Comparison of ENCODE assay signal across 28 cellular contexts in the genomic region with DNA sequence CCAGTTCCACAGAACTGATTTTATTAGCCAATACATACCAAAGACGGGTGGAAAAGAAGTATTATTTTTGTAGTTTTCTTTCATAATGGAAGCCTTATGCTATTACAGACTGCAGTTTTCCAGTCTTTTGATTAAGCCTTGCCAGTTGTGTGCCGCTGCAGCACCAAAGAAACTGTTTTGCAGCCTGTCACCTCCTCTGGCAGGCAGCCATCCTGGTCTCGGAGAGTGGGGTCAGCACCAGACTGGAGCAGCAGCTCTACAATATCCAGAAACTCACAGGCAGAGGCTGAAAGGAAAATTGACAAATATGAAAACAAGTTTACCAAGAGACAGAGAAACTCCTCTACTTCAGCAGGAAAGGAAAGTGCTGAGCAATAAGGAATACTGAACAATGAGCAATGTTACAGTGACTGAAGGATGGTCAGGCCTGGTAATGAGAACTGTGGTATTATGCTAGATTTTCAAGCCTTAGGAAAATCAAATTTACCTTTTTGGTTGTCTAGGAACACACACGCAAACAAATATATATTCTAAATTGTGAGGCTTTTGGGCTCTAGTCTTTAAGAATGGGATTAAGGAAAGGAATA. TPM values are rescaled to one million over a fixed set of nuclear protein-coding genes. Genes with fewer than 3 reads are reported as not detected.
A peak's percentile ranks its signal among the peaks of the same experiment; 100 is the strongest.
DNase-seq lines count a peak whose midpoint lies in the region; ATAC-seq and TF ChIP-seq lines count a peak whose summit lies in the region.
"Had no signal": no experiment of that assay in that cellular context is flagged by ENCODE, and none has a peak within 500 bp of the region (broad histone marks: within the 10 kb centered on the region; RNA-seq: fewer than 3 reads in every experiment).

No MANE protein-coding gene starts in this region.

- peaks cover 6% of the 10 kb centered on the region; the same call in 1 of the 2 replicates for H4K20me1 ChIP-seq in IMR-90 (ENCODE audit: insufficient read depth, low read length)

- peak overlapping the region in 1 of 4 donors; percentile 6 for H3K4me3 Mint-ChIP-seq in CD4-positive, CD25-positive, alpha-beta regulatory T cell
- no peak overlapping the region for H3K4me3 Mint-ChIP-seq in T-helper 17 cell
- H3K4me3 Mint-ChIP-seq in naive thymus-derived CD8-positive, alpha-beta T cell: no peak overlapping the region
- H3K4me3 Mint-ChIP-seq: activated B cell treated with CpG ODN at 0.5 μM for 24 hours; activated CD8-positive, alpha-beta memory T cell treated with anti-CD3 and anti-CD28 coated beads, Interleukin-2, amount 10 ng/mL, durations not matched to agents 7 days and 5 days; HFFc6; neural crest cell had no signal

- H2AFZ ChIP-seq in IMR-90 (replicated peaks; ENCODE audit: low read length, poor library complexity): no peak overlapping the region

- in situ Hi-C loops in IMR-90 (cut with MboI; ENCODE audit: low sequenced_read_pairs): no loop called here

- no peak overlapping the region for H4K8ac ChIP-seq in IMR-90 (ENCODE audit: low read depth in 2 of 2, low read length in 2 of 2)

- H2AK9ac ChIP-seq in IMR-90 (replicated peaks; ENCODE audit: low read depth, low read length, poor library complexity): no peak overlapping the region

- no peak overlapping the region for H3K9ac ChIP-seq in IMR-90 (ENCODE audit: low read depth, low read length)

- peaks cover 16% of the 10 kb centered on the region for H3K4me1 ChIP-seq in CD4-positive, CD25-positive, alpha-beta regulatory T cell (ENCODE audit: control insufficient read depth, insufficient read depth, low read length, poor library complexity, severe bottlenecking)
- H3K4me1 ChIP-seq in IMR-90 (ENCODE audit: control insufficient read depth, insufficient read depth, low read length): no peaks in the 10 kb centered on the region; the same call in 1 of the 2 replicates
- H3K4me1 ChIP-seq: foreskin keratinocyte had no signal

- no peak overlapping the region for H2AK5ac ChIP-seq in IMR-90 (ENCODE audit: low read depth, low read length)

- H3K36me3 Mint-ChIP-seq in CD4-positive, CD25-positive, alpha-beta regulatory T cell: peaks cover 31% of the 10 kb centered on the region
- H3K36me3 Mint-ChIP-seq in T-helper 17 cell (ENCODE audit: low read depth): peaks cover 10% of the 10 kb centered on the region
- peaks cover 4 to 49% (median 38%) of the 10 kb centered on the region in 3 donors for H3K36me3 Mint-ChIP-seq in naive thymus-derived CD8-positive, alpha-beta T cell

- H3K27me3 Mint-ChIP-seq in CD4-positive, CD25-positive, alpha-beta regulatory T cell: no peaks in the 10 kb centered on the region
- H3K27me3 Mint-ChIP-seq in T-helper 17 cell: no peaks in the 10 kb centered on the region
- H3K27me3 Mint-ChIP-seq in naive thymus-derived CD8-positive, alpha-beta T cell: no peaks in the 10 kb centered on the region
- H3K27me3 Mint-ChIP-seq: activated B cell treated with CpG ODN at 0.5 μM for 24 hours; activated CD8-positive, alpha-beta memory T cell treated with anti-CD3 and anti-CD28 coated beads, Interleukin-2, amount 10 ng/mL, durations not matched to agents 7 days and 5 days had no signal

- no peak overlapping the region for H4K91ac ChIP-seq in IMR-90 (ENCODE audit: insufficient read depth, low read depth, low read length)

- no peak overlapping the region for H3K14ac ChIP-seq in IMR-90 (replicated peaks; ENCODE audit: low read depth, low read length)

- H3K4me1 Mint-ChIP-seq in CD4-positive, CD25-positive, alpha-beta regulatory T cell: peaks cover 15 to 43% (median 31%) of the 10 kb centered on the region in 4 donors
- peaks cover 26% of the 10 kb centered on the region for H3K4me1 Mint-ChIP-seq in T-helper 17 cell
- H3K4me1 Mint-ChIP-seq in naive thymus-derived CD8-positive, alpha-beta T cell: peaks cover 10 to 29% (median 23%) of the 10 kb centered on the region in 4 donors
- H3K4me1 Mint-ChIP-seq: activated B cell treated with CpG ODN at 0.5 μM for 24 hours, neural crest cell had no signal

- H3K56ac ChIP-seq in IMR-90 (ENCODE audit: extremely low read depth, insufficient read depth, low read length): no peak overlapping the region

- H4K5ac ChIP-seq in IMR-90 (ENCODE audit: low read depth, low read length): no peak overlapping the region

- no peak for DNase-seq in CD4-positive, CD25-positive, alpha-beta regulatory T cell
- DNase-seq in IMR-90: no peak
- no peak for DNase-seq in T-helper 17 cell
- DNase-seq in left lobe of liver (ENCODE audit: low spot score): no peak
- DNase-seq in naive thymus-derived CD8-positive, alpha-beta T cell: no peak
- DNase-seq: activated B cell treated with CpG ODN at 0.5 μM for 24 hours; activated CD8-positive, alpha-beta memory T cell treated with anti-CD3 and anti-CD28 coated beads, Interleukin-2, amount 10 ng/mL, durations not matched to agents 7 days and 5 days; activated naive CD4-positive, alpha-beta T cell treated with Interleukin-2 at 50 U/mL for 16 hours; COR-L47; foreskin keratinocyte; GOT3; HFFc6; mammary epithelial cell; NCI-H1436 treated with DMSO at 0.1 percent for 48 hours; PC-3; SHP77 treated with DMSO at 0.1 percent for 48 hours; stimulated activated CD4-positive, alpha-beta T cell treated with anti-CD3 and anti-CD28 coated beads, Interleukin-1b, Interleukin-23, amount 100 ng/mL, for 48 hours; stimulated activated naive CD8-positive, alpha-beta T cell treated with anti-CD3 and anti-CD28 coated beads, Interleukin-15, Interleukin-2, amounts not matched to agents 100 U/mL and 50 U/mL, for 24 hours had no signal

- no CpG with 5 or more reads among the region's 4 CpGs for WGBS in IMR-90 (ENCODE audit: extremely low coverage in 2 of 2, insufficient read length in 1 of 2), 2 experiments

- no peak for TF ChIP-seq POLR2A in IMR-90 (IDR thresholded peaks at IDR 0.05; ENCODE audit: low read depth, low read length)

- H3K4me2 ChIP-seq in IMR-90 (ENCODE audit: low read depth, low read length): no peak overlapping the region

- no peak overlapping the region for H2BK5ac ChIP-seq in IMR-90 (ENCODE audit: low read depth, low read length, poor library complexity, severe bottlenecking)

- no peaks in the 10 kb centered on the region for H3K9me3 ChIP-seq in CD4-positive, CD25-positive, alpha-beta regulatory T cell (ENCODE audit: control insufficient read depth in 2 of 2, low read length in 2 of 2)
- H3K9me3 ChIP-seq in IMR-90 (ENCODE audit: control insufficient read depth, insufficient read depth, low read length) (no peaks in the 10 kb centered on the region), T-helper 17 cell (ENCODE audit: control insufficient read depth, low read length, poor library complexity, severe bottlenecking) (no peaks in the 10 kb centered on the region)
- H3K9me3 ChIP-seq: ovary had no signal

- no peak overlapping the region for H3K23ac ChIP-seq in IMR-90 (ENCODE audit: low read depth, low read length)

- H3K9me1 ChIP-seq in IMR-90 (ENCODE audit: insufficient read depth, low read length): 0 out of 2 replicates have a peak, but pooled peaks cover 2% of the 10 kb centered on the region

- ATAC-seq in CD4-positive, CD25-positive, alpha-beta regulatory T cell (ENCODE audit: low read depth in 2 of 2): no peak
- ATAC-seq in IMR-90 (ENCODE audit: low read depth) (no peak), T-helper 17 cell (no peak), left lobe of liver (peak; percentile 27), GM19395 (IDR thresholded peaks at IDR 0.05; ENCODE audit: unreplicated experiment) (no peak), HG03439 (IDR thresholded peaks at IDR 0.05; ENCODE audit: unreplicated experiment) (no peak), HG02981 (IDR thresholded peaks at IDR 0.05; ENCODE audit: unreplicated experiment) (no peak)
- no peak for ATAC-seq in naive thymus-derived CD8-positive, alpha-beta T cell
- ATAC-seq: activated CD8-positive, alpha-beta memory T cell treated with anti-CD3 and anti-CD28 coated beads, Interleukin-2, amount 10 ng/mL, durations not matched to agents 7 days and 5 days; esophagus mucosa; foreskin keratinocyte; PC-3; stimulated activated naive CD8-positive, alpha-beta T cell treated with anti-CD3 and anti-CD28 coated beads, Interleukin-15, Interleukin-2, amounts not matched to agents 100 U/mL and 50 U/mL, for 24 hours had no signal

- H3K27me3 ChIP-seq in CD4-positive, CD25-positive, alpha-beta regulatory T cell (ENCODE audit: control insufficient read depth, insufficient read depth, low read length): no peaks in the 10 kb centered on the region
- no peaks in the 10 kb centered on the region for H3K27me3 ChIP-seq in IMR-90 (ENCODE audit: control insufficient read depth, insufficient read depth, low read length)
- H3K27me3 ChIP-seq: foreskin keratinocyte, ovary had no signal

- peaks cover 0 to 7% (median 0%) of the 10 kb centered on the region in 7 donors for H3K9me3 Mint-ChIP-seq in CD4-positive, CD25-positive, alpha-beta regulatory T cell
- peaks cover 0 to 4% (median 0%) of the 10 kb centered on the region in 9 donors for H3K9me3 Mint-ChIP-seq in naive thymus-derived CD8-positive, alpha-beta T cell
- H3K9me3 Mint-ChIP-seq: HFFc6 had no signal

- H3K4me3 ChIP-seq in CD4-positive, CD25-positive, alpha-beta regulatory T cell (ENCODE audit: low read depth, low read length): peak overlapping the region; percentile 39
- no peak overlapping the region for H3K4me3 ChIP-seq in IMR-90 (ENCODE audit: insufficient read depth, low read depth, low read length)
- H3K4me3 ChIP-seq: ovary had no signal

- POLR2A ChIA-PET in IMR-90 (lab: Charles Lee; ENCODE audit: unreplicated experiment): no interaction called here
- POLR2A ChIA-PET in naive thymus-derived CD8-positive, alpha-beta T cell (lab: Charles Lee): no interaction called here

- H3K79me1 ChIP-seq in IMR-90 (ENCODE audit: low read depth in 1 of 2, low read length in 2 of 2): peaks cover 0 to 6% of the 10 kb centered on the region in 2 experiments; a peak in 2 of 4 replicates

- H2BK20ac ChIP-seq in IMR-90 (ENCODE audit: low read depth, low read length): no peak overlapping the region

- no peak overlapping the region for H3K4ac ChIP-seq in IMR-90 (ENCODE audit: low read depth, low read length)

- no peak for TF ChIP-seq CTCF in IMR-90 (conservative IDR thresholded peaks at IDR 0.05; ENCODE audit: low read depth, low read length)

- H3K18ac ChIP-seq in IMR-90 (ENCODE audit: low read depth, low read length): no peak overlapping the region

- no peak overlapping the region for H2BK120ac ChIP-seq in IMR-90 (ENCODE audit: low read depth, low read length)

- CTCF ChIA-PET in IMR-90 (lab: Yijun Ruan, JAX): interaction anchor here (1.0 kb wide), 1 partner anchor 18 kb away, joined by 4 read pairs; no protein-coding TSS in a partner anchor

- H3K27ac Mint-ChIP-seq in CD4-positive, CD25-positive, alpha-beta regulatory T cell: peak overlapping the region in 1 of 3 donors; percentile 72
- H3K27ac Mint-ChIP-seq in T-helper 17 cell: peak overlapping the region; percentile 21
- H3K27ac Mint-ChIP-seq in naive thymus-derived CD8-positive, alpha-beta T cell: peak overlapping the region in 2 of 10 donors; percentile 8 to 39
- H3K27ac Mint-ChIP-seq: activated B cell treated with CpG ODN at 0.5 μM for 24 hours; activated CD8-positive, alpha-beta memory T cell treated with anti-CD3 and anti-CD28 coated beads, Interleukin-2, amount 10 ng/mL, durations not matched to agents 7 days and 5 days; HFFc6 had no signal

- TF ChIP-seq RAD21 in IMR-90 (IDR thresholded peaks at IDR 0.05; ENCODE audit: low read length): no peak

- H3K36me3 ChIP-seq in CD4-positive, CD25-positive, alpha-beta regulatory T cell (ENCODE audit: control insufficient read depth, insufficient read depth, low read length): peaks cover 5% of the 10 kb centered on the region
- H3K36me3 ChIP-seq in IMR-90 (ENCODE audit: control insufficient read depth, insufficient read depth, low read length): peaks cover 6% of the 10 kb centered on the region; the same call in 1 of the 2 replicates
- H3K36me3 ChIP-seq: ovary had no signal

- intact Hi-C loops in IMR-90 (cut with micrococcal nuclease): no loop called here

- H2BK15ac ChIP-seq in IMR-90 (ENCODE audit: low read depth, low read length): no peak overlapping the region

- peak overlapping the region; percentile 17 for H3K27ac ChIP-seq in CD4-positive, CD25-positive, alpha-beta regulatory T cell (ENCODE audit: insufficient read depth, low read length, poor library complexity, severe bottlenecking)
- no peak overlapping the region for H3K27ac ChIP-seq in IMR-90 (ENCODE audit: insufficient read depth, low read length)
- H3K27ac ChIP-seq: foreskin keratinocyte, ovary had no signal

- dilution Hi-C loops in IMR-90 (cut with HindIII; ENCODE audit: low sequenced_read_pairs, unreplicated experiment): no loop called here

- BruUV-seq in IMR-90 (replicated peaks; lab: Mats Ljungman, UMichigan): no TSS peak

RNA-seq across cellular contexts. Expression of a gene that starts 58.3 kb away (rescaled TPM):
- total RNA-seq in CD4-positive, CD25-positive, alpha-beta regulatory T cell: not detected
- polyA plus RNA-seq in CD4-positive, CD25-positive, alpha-beta regulatory T cell: under 1 TPM; 0.17 to 0.32 (median 0.28) TPM
- total RNA-seq in IMR-90 (2012; rRNA removed) (0.18 and 0.28 TPM in 2 replicates), T-helper 17 cell (not detected), left lobe of liver (0.10 TPM)
- polyA plus RNA-seq in IMR-90 (2012; rRNA removed): 0.03 and 0.05 TPM in 2 replicates
- 0.03 and 0.07 TPM in 2 replicates for polyA plus RNA-seq in IMR-90 (2012; cell fraction: cytosol; rRNA removed)
- 0.07 and 0.15 TPM in 2 replicates for polyA plus RNA-seq in IMR-90 (2012; cell fraction: nucleus; rRNA removed; ENCODE audit: low replicate concordance)
- not detected for total RNA-seq in naive thymus-derived CD8-positive, alpha-beta T cell
- polyA plus RNA-seq in naive thymus-derived CD8-positive, alpha-beta T cell: under 1 TPM; 0.09 to 0.25 (median 0.12) TPM
- total RNA-seq: activated B cell treated with CpG ODN at 0.5 μM for 24 hours; activated CD8-positive, alpha-beta memory T cell treated with anti-CD3 and anti-CD28 coated beads, Interleukin-2, amount 10 ng/mL, durations not matched to agents 7 days and 5 days; dermis microvascular lymphatic vessel endothelial cell; foreskin keratinocyte; kidney epithelial cell; mammary epithelial cell; ovary; temporal lobe; urinary bladder had no signal
- polyA plus RNA-seq: foreskin keratinocyte, mammary epithelial cell had no signal
